ENCODE assay signal across 27 cellular contexts in genomic region chr7:114864278-114864677, GRCh38. TPM values are rescaled to one million over a fixed set of nuclear protein-coding genes. Genes with fewer than 3 reads are reported as not detected.
DNase-seq lines count a peak whose midpoint lies in the region; ATAC-seq and TF ChIP-seq lines count a peak whose summit lies in the region.
"Had no signal": no experiment of that assay in that cellular context is flagged by ENCODE, and none has a peak within 500 bp of the region (broad histone marks: within the 10 kb centered on the region; RNA-seq: fewer than 3 reads in every experiment).

No MANE protein-coding gene starts in this region.

- H3K9me2 ChIP-seq in PC-3 (replicated peaks; ENCODE audit: low read length) = no peaks in the 10 kb centered on the region

- intact Hi-C loops in PC-3 (cut with micrococcal nuclease) = no loop called here

- H3K9ac ChIP-seq in PC-3 (ENCODE audit: low read length) (no peak overlapping the region), skeletal muscle satellite cell (ENCODE audit: low read depth, low read length) (no peak overlapping the region), neural progenitor cell (no peak overlapping the region)

- H3K79me2 ChIP-seq in PC-3 (ENCODE audit: low read length) = no peaks in the 10 kb centered on the region
- H3K79me2 ChIP-seq in neural progenitor cell (ENCODE audit: low read depth) = no peaks in the 10 kb centered on the region

- H3K27ac ChIP-seq in PC-3 (ENCODE audit: low read length) (no peak overlapping the region), neural progenitor cell (no peak overlapping the region)
- H3K27ac ChIP-seq: body of pancreas, heart right ventricle, left lung, pancreas, right lobe of liver had no signal

- no peaks in the 10 kb centered on the region for H3K36me3 Mint-ChIP-seq in neural progenitor cell
- H3K36me3 Mint-ChIP-seq: activated CD4-positive, alpha-beta memory T cell treated with anti-CD3 and anti-CD28 coated beads for 36 hours; natural killer cell had no signal

- H3K4me1 Mint-ChIP-seq in neural progenitor cell = no peaks in the 10 kb centered on the region
- H3K4me1 Mint-ChIP-seq: natural killer cell had no signal

- H3K4me1 ChIP-seq in PC-3 (ENCODE audit: insufficient read depth, low read length) (peaks cover 11% of the 10 kb centered on the region), skeletal muscle satellite cell (ENCODE audit: control insufficient read depth, insufficient read depth, low read length) (peaks cover 11% of the 10 kb centered on the region), neural progenitor cell (no peaks in the 10 kb centered on the region)
- H3K4me1 ChIP-seq: BE2C, body of pancreas, heart right ventricle, left lung, pancreas, right lobe of liver had no signal

- H3K36me3 ChIP-seq in PC-3 (ENCODE audit: low read depth, low read length) (no peaks in the 10 kb centered on the region), skeletal muscle satellite cell (ENCODE audit: insufficient read depth, low read length) (no peaks in the 10 kb centered on the region), neural progenitor cell (no peaks in the 10 kb centered on the region)
- H3K36me3 ChIP-seq: BE2C, heart right ventricle, left lung, pancreas, right lobe of liver had no signal

- BruUV-seq in PC-3 (replicated peaks; lab: Mats Ljungman, UMichigan) = no TSS peak

- no peaks in the 10 kb centered on the region for H3K9me3 ChIP-seq in PC-3 (ENCODE audit: low read length)
- no peaks in the 10 kb centered on the region for H3K9me3 ChIP-seq in skeletal muscle satellite cell (replicated peaks; ENCODE audit: low read length)
- no peaks in the 10 kb centered on the region for H3K9me3 ChIP-seq in neural progenitor cell (ENCODE audit: low read depth)
- H3K9me3 ChIP-seq: BE2C, body of pancreas, left lung, pancreas, right lobe of liver had no signal

- CTCF ChIA-PET in PC-3 (lab: Charles Lee) = interaction anchor here (0.7 to 2.3 kb wide), 4 partner anchors 353 to 816 kb away, joined by 3 to 12 read pairs (median 4); no protein-coding TSS in a partner anchor

- H3K4me2 ChIP-seq in PC-3 (ENCODE audit: low read length) = peak overlapping the region; percentile 45
- H3K4me2 ChIP-seq in skeletal muscle satellite cell (ENCODE audit: low read length) = peak overlapping the region; percentile 9
- no peak overlapping the region for H3K4me2 ChIP-seq in neural progenitor cell

- DNase-seq in DMS53 (lab: John Stamatoyannopoulos, UW) = peak; percentile 41
- no peak for DNase-seq in DMS53 treated with DMSO at 0.1 percent for 48 hours (lab: John Stamatoyannopoulos, UW; ENCODE audit: unreplicated experiment)
- DNase-seq in PC-3 = peak; percentile 48
- peak; percentile 67 for DNase-seq in fibroblast of mammary gland (ENCODE audit: low read depth)
- no peak for DNase-seq in COLO829 (ENCODE audit: low spot score)
- DNase-seq in NCI-H1092 (lab: John Stamatoyannopoulos, UW) = no peak
- DNase-seq in neural progenitor cell (ENCODE audit: low spot score) = no peak
- DNase-seq: 8988T; activated B cell treated with CpG ODN at 0.5 μM for 24 hours; activated CD4-positive, alpha-beta memory T cell treated with anti-CD3 and anti-CD28 coated beads for 36 hours; activated effector memory CD4-positive, alpha-beta T cell treated with Interleukin-2 at 50 U/mL for 16 hours; BE2C; body of pancreas; COR-L47; effector CD8-positive, alpha-beta T cell; GDM1; heart right ventricle; left lung; midbrain; MM.1S; natural killer cell; NCI-H1436 treated with DMSO at 0.1 percent for 48 hours; NCI-H524 treated with DMSO at 0.1 percent for 48 hours; pancreas; right lobe of liver had no signal

- peak; percentile 76 for ATAC-seq in PC-3
- ATAC-seq: body of pancreas, heart right ventricle, left lung, natural killer cell, pancreas, right lobe of liver had no signal

- H3K27ac Mint-ChIP-seq in neural progenitor cell = no peak overlapping the region
- H3K27ac Mint-ChIP-seq: activated B cell treated with CpG ODN at 0.5 μM for 24 hours; activated CD4-positive, alpha-beta memory T cell treated with anti-CD3 and anti-CD28 coated beads for 36 hours; natural killer cell; type B pancreatic cell had no signal

- H3F3A ChIP-seq in PC-3 (ENCODE audit: low read length, unreplicated experiment) = no peaks in the 10 kb centered on the region
- H3F3A ChIP-seq in neural progenitor cell (ENCODE audit: low read depth) = no peaks in the 10 kb centered on the region

- POLR2A ChIA-PET in PC-3 (lab: Charles Lee; ENCODE audit: unreplicated experiment) = interaction anchor here (0.8 to 0.9 kb wide), 2 partner anchors 59 to 400 kb away, joined by 3 to 4 read pairs; no protein-coding TSS in a partner anchor

- no peak overlapping the region for H3K4me3 Mint-ChIP-seq in neural progenitor cell
- H3K4me3 Mint-ChIP-seq: activated B cell treated with CpG ODN at 0.5 μM for 24 hours; activated CD4-positive, alpha-beta memory T cell treated with anti-CD3 and anti-CD28 coated beads for 36 hours; natural killer cell; type B pancreatic cell had no signal

- H3K9me3 Mint-ChIP-seq in neural progenitor cell = no peaks in the 10 kb centered on the region
- H3K9me3 Mint-ChIP-seq: activated B cell treated with CpG ODN at 0.5 μM for 24 hours; activated CD4-positive, alpha-beta memory T cell treated with anti-CD3 and anti-CD28 coated beads for 36 hours; natural killer cell; type B pancreatic cell had no signal

- H3K27me3 ChIP-seq in PC-3 (ENCODE audit: low read length) (no peaks in the 10 kb centered on the region), skeletal muscle satellite cell (ENCODE audit: control insufficient read depth, insufficient read depth, low read length) (no peaks in the 10 kb centered on the region), neural progenitor cell (no peaks in the 10 kb centered on the region)
- H3K27me3 ChIP-seq: BE2C, body of pancreas, heart right ventricle, left lung, pancreas, right lobe of liver had no signal

- no peak for TF ChIP-seq CTCF in PC-3 (conservative IDR thresholded peaks at IDR 0.05; ENCODE audit: low read depth, low read length)
- TF ChIP-seq CTCF in fibroblast of mammary gland (conservative IDR thresholded peaks at IDR 0.05; ENCODE audit: control insufficient read depth, insufficient read depth, low read depth, low read length) = no peak
- TF ChIP-seq CTCF in neural progenitor cell (IDR thresholded peaks at IDR 0.05) = no peak

- H2AFZ ChIP-seq in PC-3 (ENCODE audit: low read length) (no peak overlapping the region), neural progenitor cell (replicated peaks) (no peak overlapping the region)

- H3K27me3 Mint-ChIP-seq in neural progenitor cell (ENCODE audit: insufficient read depth, low read depth) = no peaks in the 10 kb centered on the region
- H3K27me3 Mint-ChIP-seq: activated B cell treated with CpG ODN at 0.5 μM for 24 hours; activated CD4-positive, alpha-beta memory T cell treated with anti-CD3 and anti-CD28 coated beads for 36 hours had no signal

- H4K20me1 ChIP-seq in PC-3 (ENCODE audit: low read length) (no peaks in the 10 kb centered on the region), neural progenitor cell (ENCODE audit: low read depth) (no peaks in the 10 kb centered on the region)

- H3K4me3 ChIP-seq in PC-3 (ENCODE audit: low read length) (no peak overlapping the region), fibroblast of mammary gland (ENCODE audit: control insufficient read depth, low read depth, low read length) (no peak overlapping the region), skeletal muscle satellite cell (ENCODE audit: low read length) (no peak overlapping the region), neural progenitor cell (no peak overlapping the region)
- H3K4me3 ChIP-seq: body of pancreas, heart right ventricle, left lung, pancreas, right lobe of liver had no signal

RNA-seq across cellular contexts. Expression of gene MDFIC, which starts 57.6 kb away (rescaled TPM):
- total RNA-seq in PC-3 (2014; rRNA removed) (31.6 and 33.9 TPM in 2 replicates), neural progenitor cell (ENCODE audit: low replicate concordance) (5.1 and 7.1 TPM in 2 replicates)
- total RNA-seq in skeletal muscle satellite cell (2012; rRNA removed) = 32.7 and 34.3 TPM in 2 replicates

Comparison
In these comparisons a context has a peak if more than half of its experiments do, and no peak if none do; other contexts are left out.
1. DNase-seq: peak in DMS53 (single experiment), PC-3 (single experiment) and fibroblast of mammary gland (single experiment); none in DMS53 treated with DMSO at 0.1 percent for 48 hours (single experiment), COLO829 (single experiment), NCI-H1092 (single experiment) and neural progenitor cell (single experiment).